8 cellular contexts compared by ENCODE assay signal in genomic region chr12:111404362-111405148, GRCh38. TPM values are rescaled to one million over a fixed set of nuclear protein-coding genes. Genes with fewer than 3 reads are reported as not detected.
DNase-seq lines count a peak whose midpoint lies in the region; ATAC-seq and TF ChIP-seq lines count a peak whose summit lies in the region.

No MANE protein-coding gene starts in this region.

- peaks cover 45 to 49% of the 10 kb centered on the region in 2 donors for H3K4me1 Mint-ChIP-seq in natural killer cell treated with Interleukin-12 subunit alpha and Interleukin-12 subunit beta and Interleukin-15 and Interleukin-18, amount 100 ng/mL, for 72 hours (ENCODE audit: low read depth in 2 of 2)

- ATAC-seq in HG03135 (IDR thresholded peaks at IDR 0.05; ENCODE audit: unreplicated experiment), result peak; percentile 2
- peak; percentile 1 to 5 for ATAC-seq in activated CD4-positive, CD25-positive, alpha-beta regulatory T cell treated with anti-CD3 and anti-CD28 coated beads, Interleukin-2, amount 50 U/mL, for 24 hours
- no peak for ATAC-seq in natural killer cell treated with Interleukin-12 subunit alpha and Interleukin-12 subunit beta and Interleukin-15 and Interleukin-18, amount 100 ng/mL, for 72 hours
- no peak for ATAC-seq in GM18870 (IDR thresholded peaks at IDR 0.05; ENCODE audit: unreplicated experiment)
- no peak for ATAC-seq in HG03571 (IDR thresholded peaks at IDR 0.05; ENCODE audit: unreplicated experiment)

- peak overlapping the region; percentile 57 to 97 (median 87) for H3K4me3 ChIP-seq in dorsolateral prefrontal cortex

- peaks cover 5% of the 10 kb centered on the region for H3K36me3 Mint-ChIP-seq in natural killer cell treated with Interleukin-12 subunit alpha and Interleukin-12 subunit beta and Interleukin-15 and Interleukin-18, amount 100 ng/mL, for 72 hours

- peaks cover 14 to 16% of the 10 kb centered on the region in 2 donors for H3K27me3 Mint-ChIP-seq in natural killer cell treated with Interleukin-12 subunit alpha and Interleukin-12 subunit beta and Interleukin-15 and Interleukin-18, amount 100 ng/mL, for 72 hours

- H3K27ac ChIP-seq in dorsolateral prefrontal cortex (peak overlapping the region in 50 of 59 donors; percentile 24 to 93 (median 76)), substantia nigra (ENCODE audit: low read depth, low read length, poor library complexity, severe bottlenecking) (peak overlapping the region; percentile 51)

- TF ChIP-seq CTCF in GM10266 (IDR thresholded peaks at IDR 0.05; ENCODE audit: control insufficient read depth, insufficient read depth, low read depth, missing control alignments), result no peak
- TF ChIP-seq CTCF in dorsolateral prefrontal cortex (IDR thresholded peaks at IDR 0.05 in 54 of 56, conservative IDR thresholded peaks at IDR 0.05 in 2 of 56; ENCODE audit: low read depth in 1 of 56, partially characterized antibody in 56 of 56), result no peak

- DNase-seq in GM10266 (ENCODE audit: extremely low spot score), result peak; percentile 70
- DNase-seq in dorsolateral prefrontal cortex, result no peak
- DNase-seq in natural killer cell treated with Interleukin-12 subunit alpha and Interleukin-12 subunit beta and Interleukin-15 and Interleukin-18, amount 100 ng/mL, for 72 hours (ENCODE audit: low spot score), result peak; percentile 74
- DNase-seq in substantia nigra (lab: John Stamatoyannopoulos, UW), result peak in 3 of 49 donors; percentile 39 to 47 (median 42)

- peak overlapping the region; percentile 49 to 81 for H3K27ac Mint-ChIP-seq in natural killer cell treated with Interleukin-12 subunit alpha and Interleukin-12 subunit beta and Interleukin-15 and Interleukin-18, amount 100 ng/mL, for 72 hours

- H3K9me3 Mint-ChIP-seq in natural killer cell treated with Interleukin-12 subunit alpha and Interleukin-12 subunit beta and Interleukin-15 and Interleukin-18, amount 100 ng/mL, for 72 hours, result no peaks in the 10 kb centered on the region

- H3K4me3 Mint-ChIP-seq in natural killer cell treated with Interleukin-12 subunit alpha and Interleukin-12 subunit beta and Interleukin-15 and Interleukin-18, amount 100 ng/mL, for 72 hours, result peak overlapping the region; percentile 80

- H3K27me3 ChIP-seq in dorsolateral prefrontal cortex, result no peaks in the 10 kb centered on the region

- intact Hi-C loops in dorsolateral prefrontal cortex (cut with DNase I), result loop anchor here (2.0 to 10.0 kb wide), 3 partner anchors 43 to 190 kb away; partner anchors contain the start of gene ATXN2 (in 1 of the 2)

RNA-seq across cellular contexts. Expression of gene SH2B3, which starts 1.2 kb away (rescaled TPM):
- 10 to 100 TPM in 116 of 120 experiments, 1 to 10 TPM in 4; 8.5 to 28.7 (median 14.8) TPM for total RNA-seq in dorsolateral prefrontal cortex
- total RNA-seq in natural killer cell treated with Interleukin-12 subunit alpha and Interleukin-12 subunit beta and Interleukin-15 and Interleukin-18, amount 100 ng/mL, for 72 hours, result 10 to 100 TPM in 1 of 2 donors, 1 to 10 TPM in 1; 10.0 to 12.2 TPM

RNA-seq across cellular contexts. Expression of gene PHETA1, which starts 35.7 kb away (rescaled TPM):
- total RNA-seq in dorsolateral prefrontal cortex, result 10 to 100 TPM in 12 of 120 experiments, 1 to 10 TPM in 108; 2.7 to 15.7 (median 7.2) TPM
- total RNA-seq in natural killer cell treated with Interleukin-12 subunit alpha and Interleukin-12 subunit beta and Interleukin-15 and Interleukin-18, amount 100 ng/mL, for 72 hours, result 1 to 10 TPM; 2.1 to 2.2 TPM

Comparison
In these comparisons a context has a peak if more than half of its experiments do, and no peak if none do; other contexts are left out.
1. DNase-seq: peak in GM10266 (single experiment) and natural killer cell treated with Interleukin-12 subunit alpha and Interleukin-12 subunit beta and Interleukin-15 and Interleukin-18, amount 100 ng/mL, for 72 hours (single experiment); none in dorsolateral prefrontal cortex (0 of 10).
2. ATAC-seq: peak in HG03135 (single experiment) and activated CD4-positive, CD25-positive, alpha-beta regulatory T cell treated with anti-CD3 and anti-CD28 coated beads, Interleukin-2, amount 50 U/mL, for 24 hours (2 of 2); none in natural killer cell treated with Interleukin-12 subunit alpha and Interleukin-12 subunit beta and Interleukin-15 and Interleukin-18, amount 100 ng/mL, for 72 hours (0 of 2), GM18870 (single experiment) and HG03571 (single experiment).